In the genomic region with DNA sequence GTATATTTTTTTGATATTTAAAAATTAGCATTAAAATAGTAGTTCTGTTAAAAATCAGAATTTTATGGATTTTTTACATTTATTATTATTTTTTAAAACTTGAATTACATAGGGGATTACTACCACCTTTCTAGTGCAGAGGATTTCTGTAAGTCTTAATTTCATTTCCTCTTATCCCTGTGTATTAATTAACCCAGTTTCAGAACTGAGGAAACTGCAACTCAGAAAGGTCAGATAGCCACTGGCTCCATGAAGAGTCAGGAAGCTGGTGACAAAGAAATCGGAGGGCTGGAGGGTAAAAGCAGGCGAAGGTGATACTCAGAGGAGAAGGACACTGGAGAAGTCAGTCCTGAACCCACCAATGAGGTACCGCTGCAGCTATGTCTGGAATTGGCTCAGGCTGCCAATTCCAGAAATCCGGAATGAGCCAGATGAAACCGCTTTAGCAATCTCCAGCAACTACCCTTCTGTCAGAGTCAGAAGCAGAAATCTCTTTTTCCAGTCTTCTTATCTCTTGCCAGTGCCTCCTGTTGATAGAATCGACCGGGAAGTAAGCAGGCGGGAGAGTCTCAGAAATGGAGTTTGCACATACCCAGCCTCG, we compare ENCODE assay signal across 14 cellular contexts.
DNase-seq lines count a peak whose midpoint lies in the region; ATAC-seq, FAIRE-seq and TF ChIP-seq lines count a peak whose summit lies in the region.
"Had no signal": no experiment of that assay in that cellular context is flagged by ENCODE, and none has a peak within 500 bp of the region (broad histone marks: within the 10 kb centered on the region; RNA-seq: fewer than 3 reads in every experiment).

No MANE protein-coding gene starts in this region.

- no peaks in the 10 kb centered on the region for H3K27me3 Mint-ChIP-seq in astrocyte (ENCODE audit: low read depth, unreplicated experiment)

- H3K27ac Mint-ChIP-seq in astrocyte (ENCODE audit: unreplicated experiment) = no peak overlapping the region

- no peak for ATAC-seq in HG02840 (IDR thresholded peaks at IDR 0.05; ENCODE audit: low FRiP score, unreplicated experiment)
- ATAC-seq in GM21786 (IDR thresholded peaks at IDR 0.05; ENCODE audit: unreplicated experiment) = no peak
- ATAC-seq in GM18520 (IDR thresholded peaks at IDR 0.05; ENCODE audit: unreplicated experiment) = no peak

- DNase-seq in NCI-H82 (lab: John Stamatoyannopoulos, UW) = peak; percentile 12
- no peak for DNase-seq in NCI-H82 treated with DMSO at 0.1 percent for 48 hours (lab: John Stamatoyannopoulos, UW; ENCODE audit: unreplicated experiment)
- DNase-seq in astrocyte (ENCODE audit: low read depth) = peak; percentile 38
- DNase-seq in small intestine = peak; percentile 56
- DNase-seq: activated CD8-positive, alpha-beta memory T cell treated with anti-CD3 and anti-CD28 coated beads, Interleukin-2, amount 50 U/mL, for 4 hours; activated naive CD8-positive, alpha-beta T cell treated with anti-CD3 and anti-CD28 coated beads, Interleukin-2, amount 10 ng/mL, durations not matched to agents 7 days and 5 days; NCI-H2081 treated with DMSO at 0.1 percent for 48 hours; transverse colon had no signal

- H2AFZ ChIP-seq in astrocyte (ENCODE audit: low read depth, low read length) = no peak overlapping the region

- no peaks in the 10 kb centered on the region for H3K9me3 Mint-ChIP-seq in astrocyte (ENCODE audit: unreplicated experiment)

- no peaks in the 10 kb centered on the region for H4K20me1 ChIP-seq in astrocyte (ENCODE audit: insufficient read depth, low read length)

- H3K27me3 ChIP-seq in astrocyte (ENCODE audit: insufficient read depth, low read length) (no peaks in the 10 kb centered on the region), small intestine (ENCODE audit: control insufficient read depth in 2 of 2, insufficient read depth in 2 of 2, low read length in 2 of 2) (no peaks in the 10 kb centered on the region)
- H3K27me3 ChIP-seq: transverse colon had no signal

- no peaks in the 10 kb centered on the region for H3K36me3 Mint-ChIP-seq in astrocyte (ENCODE audit: low read depth, unreplicated experiment)

- H3K36me3 ChIP-seq in astrocyte (ENCODE audit: insufficient read depth, low read length) (no peaks in the 10 kb centered on the region), small intestine (ENCODE audit: control insufficient read depth in 2 of 2, insufficient read depth in 2 of 2, low read length in 2 of 2) (no peaks in the 10 kb centered on the region)
- H3K36me3 ChIP-seq: transverse colon had no signal

- no peak overlapping the region for H3K27ac ChIP-seq in astrocyte (ENCODE audit: low read depth, low read length)
- peak overlapping the region in 1 of 2 donors; percentile 52 for H3K27ac ChIP-seq in small intestine (ENCODE audit: low read depth in 1 of 2, low read length in 1 of 2)
- H3K27ac ChIP-seq: RWPE1, transverse colon had no signal

- WGBS in small intestine, 3 donors = 8 to 37% (median 19%) methylated on average over 9 of the region's 9 CpGs

- peaks cover 4% of the 10 kb centered on the region for H3K4me1 Mint-ChIP-seq in astrocyte (ENCODE audit: low read depth, unreplicated experiment)

- H3K4me3 ChIP-seq in astrocyte (ENCODE audit: insufficient read depth, low read depth, low read length) (no peak overlapping the region), small intestine (ENCODE audit: low read depth in 1 of 2, low read length in 2 of 2) (no peak overlapping the region)
- H3K4me3 ChIP-seq: transverse colon had no signal

- peaks cover 4% of the 10 kb centered on the region for H3K4me1 ChIP-seq in astrocyte (ENCODE audit: insufficient read depth, low read length)
- no peaks in the 10 kb centered on the region for H3K4me1 ChIP-seq in small intestine (ENCODE audit: control insufficient read depth in 2 of 2, insufficient read depth in 1 of 2, low read depth in 1 of 2, low read length in 1 of 2)

- no peaks in the 10 kb centered on the region for H3K79me2 ChIP-seq in astrocyte (ENCODE audit: insufficient read depth, low read length)

- H3K9me3 ChIP-seq in astrocyte (ENCODE audit: insufficient read depth, low read depth, low read length) (no peaks in the 10 kb centered on the region), small intestine (ENCODE audit: control insufficient read depth, low read depth) (no peaks in the 10 kb centered on the region)
- H3K9me3 ChIP-seq: transverse colon had no signal

- no peak overlapping the region for H3K9ac ChIP-seq in astrocyte (ENCODE audit: low read length)

- H3K4me3 Mint-ChIP-seq in astrocyte (ENCODE audit: unreplicated experiment) = no peak overlapping the region

- FAIRE-seq in astrocyte (lab: Jason Lieb, UNC) (no peak), islet of Langerhans (lab: Jason Lieb, UNC) (peak; percentile 90), small intestine (lab: Jason Lieb, UNC) (no peak)
- FAIRE-seq: TTC549 had no signal

- no peak for TF ChIP-seq CTCF in astrocyte (IDR thresholded peaks at IDR 0.05; ENCODE audit: insufficient read depth, low read depth, low read length)

- H3K4me2 ChIP-seq in astrocyte (ENCODE audit: low read length) = no peak overlapping the region
